13 cellular contexts compared by ENCODE assay signal in genomic region chr11:73520358-73521061, GRCh38.
A peak's percentile ranks its signal among the peaks of the same experiment; 100 is the strongest.
DNase-seq lines count a peak whose midpoint lies in the region; ATAC-seq and TF ChIP-seq lines count a peak whose summit lies in the region.
"Had no signal": no experiment of that assay in that cellular context is flagged by ENCODE, and none has a peak within 500 bp of the region (broad histone marks: within the 10 kb centered on the region; RNA-seq: fewer than 3 reads in every experiment).

No MANE protein-coding gene starts in this region.

- H3K4me1 ChIP-seq in effector memory CD4-positive, alpha-beta T cell (ENCODE audit: control insufficient read depth, insufficient read depth, low read length, poor library complexity, severe bottlenecking), result no peaks in the 10 kb centered on the region

- no peak overlapping the region for H3K4me3 ChIP-seq in GM06990 (replicated peaks; ENCODE audit: low read depth, low read length)
- no peak overlapping the region for H3K4me3 ChIP-seq in effector memory CD4-positive, alpha-beta T cell (ENCODE audit: insufficient read depth, low read depth, low read length, poor library complexity, severe bottlenecking)
- H3K4me3 ChIP-seq: SJSA1 had no signal

- no peak overlapping the region for H3K27ac Mint-ChIP-seq in WTC11

- H3K36me3 Mint-ChIP-seq in WTC11, result peaks cover 26% of the 10 kb centered on the region

- TF ChIP-seq CTCF in GM06990 (IDR thresholded peaks at IDR 0.05; ENCODE audit: insufficient read depth, low read length, poor library complexity, severe bottlenecking) (no peak), WTC11 (IDR thresholded peaks at IDR 0.05) (no peak)

- no peak overlapping the region for H3K4me3 Mint-ChIP-seq in WTC11

- H3K36me3 ChIP-seq in GM06990 (ENCODE audit: control insufficient read depth, insufficient read depth, low read length), result no peaks in the 10 kb centered on the region
- no peaks in the 10 kb centered on the region for H3K36me3 ChIP-seq in effector memory CD4-positive, alpha-beta T cell (ENCODE audit: control insufficient read depth, insufficient read depth, low read length)
- H3K36me3 ChIP-seq: brain microvascular endothelial cell, SJSA1 had no signal

- no peaks in the 10 kb centered on the region for H3K27me3 Mint-ChIP-seq in WTC11 (ENCODE audit: low read depth)

- H3K9me3 Mint-ChIP-seq in WTC11, result peaks cover 20% of the 10 kb centered on the region

- no peak overlapping the region for H3K27ac ChIP-seq in effector memory CD4-positive, alpha-beta T cell (ENCODE audit: insufficient read depth, low read length, poor library complexity, severe bottlenecking)
- H3K27ac ChIP-seq: brain microvascular endothelial cell, SJSA1 had no signal

- ATAC-seq in HG02973 (IDR thresholded peaks at IDR 0.05; ENCODE audit: unreplicated experiment) (peak; percentile 53), SK-N-SH treated with all-trans-retinoic acid at 6 μM for 48 hours (peak; percentile 40; the same call in 1 of the 3 replicates), WTC11 (no peak)
- ATAC-seq: left colon had no signal

- peaks cover 22% of the 10 kb centered on the region for H3K4me1 Mint-ChIP-seq in WTC11

- CTCF ChIA-PET in WTC11 (lab: Charles Lee), result no interaction called here

- DNase-seq in GM06990 (ENCODE audit: extremely low read depth, insufficient read length), result peak; percentile 41
- peak; percentile 36 for DNase-seq in glomerular endothelial cell (ENCODE audit: extremely low read depth, low read depth, low spot score)
- no peak for DNase-seq in NCI-H526 treated with DMSO at 0.1 percent for 48 hours (lab: John Stamatoyannopoulos, UW)
- DNase-seq in effector memory CD4-positive, alpha-beta T cell, result no peak
- no peak for DNase-seq in AG08395 (ENCODE audit: low spot score)
- no peak for DNase-seq in WTC11 (ENCODE audit: low spot score)
- DNase-seq: brain microvascular endothelial cell, left colon, occipital lobe, substantia nigra had no signal

- H3K9me3 ChIP-seq in effector memory CD4-positive, alpha-beta T cell (ENCODE audit: control insufficient read depth, low read length), result no peaks in the 10 kb centered on the region
- H3K9me3 ChIP-seq: SJSA1 had no signal

- POLR2A ChIA-PET in WTC11 (lab: Charles Lee), result no interaction called here

- no peaks in the 10 kb centered on the region for H3K27me3 ChIP-seq in GM06990 (replicated peaks; ENCODE audit: control insufficient read depth, insufficient read depth, low read length)
- no peaks in the 10 kb centered on the region for H3K27me3 ChIP-seq in effector memory CD4-positive, alpha-beta T cell (replicated peaks; ENCODE audit: control insufficient read depth, insufficient read depth, low read length, poor library complexity, severe bottlenecking)
- H3K27me3 ChIP-seq: brain microvascular endothelial cell, SJSA1 had no signal

TF ChIP-seq in SK-N-SH treated with all-trans-retinoic acid at 6 μM for 48 hours, 23 proteins besides CTCF, POLR2A, EP300 and RAD21:
- TF ChIP-seq ESRRG (CRISPR knock-in tag; IDR thresholded peaks at IDR 0.05) (no peak), CSRNP3 (CRISPR knock-in tag; IDR thresholded peaks at IDR 0.05) (no peak), TOX (CRISPR knock-in tag; IDR thresholded peaks at IDR 0.05; ENCODE audit: borderline replicate concordance) (no peak), RARB (CRISPR knock-in tag; IDR thresholded peaks at IDR 0.05) (no peak), ISL1 (CRISPR knock-in tag; IDR thresholded peaks at IDR 0.05) (no peak), ZNF565 (CRISPR knock-in tag; conservative IDR thresholded peaks at IDR 0.05; ENCODE audit: low read depth) (no peak), ARNTL (CRISPR knock-in tag; IDR thresholded peaks at IDR 0.05; ENCODE audit: borderline replicate concordance, low read depth) (no peak), ZNF8 (CRISPR knock-in tag; IDR thresholded peaks at IDR 0.05) (no peak), ZC3H10 (CRISPR knock-in tag; IDR thresholded peaks at IDR 0.05) (no peak)
TF ChIP-seq in SK-N-SH treated with all-trans-retinoic acid at 6 μM for 48 hours: peak in this region for 0.

TF ChIP-seq in WTC11, 78 proteins besides CTCF, POLR2A, EP300 and RAD21 (continues in another document):
- TF ChIP-seq ELF4 (CRISPR knock-in tag; IDR thresholded peaks at IDR 0.05; ENCODE audit: low read depth) (no peak), PRDM15 (CRISPR knock-in tag; IDR thresholded peaks at IDR 0.05) (no peak), ZNF423 (CRISPR knock-in tag; IDR thresholded peaks at IDR 0.05) (no peak), CBFB (CRISPR knock-in tag; IDR thresholded peaks at IDR 0.05; ENCODE audit: low read depth) (no peak), IRF1 (CRISPR knock-in tag; IDR thresholded peaks at IDR 0.05) (no peak), ARID4B (CRISPR knock-in tag; IDR thresholded peaks at IDR 0.05; ENCODE audit: borderline replicate concordance) (no peak)

Comparison
In these comparisons a context has a peak if more than half of its experiments do, and no peak if none do; other contexts are left out.
1. DNase-seq: peak in GM06990 (single experiment) and glomerular endothelial cell (single experiment); none in NCI-H526 treated with DMSO at 0.1 percent for 48 hours (single experiment), effector memory CD4-positive, alpha-beta T cell (0 of 3), AG08395 (single experiment) and WTC11 (single experiment).